In genomic region chr2:136051001-136051724, GRCh38 we compare ENCODE assay signal across 12 cellular contexts.
DNase-seq lines count a peak whose midpoint lies in the region; ATAC-seq and TF ChIP-seq lines count a peak whose summit lies in the region.
"Had no signal": no experiment of that assay in that cellular context is flagged by ENCODE, and none has a peak within 500 bp of the region (broad histone marks: within the 10 kb centered on the region; RNA-seq: fewer than 3 reads in every experiment).

No MANE protein-coding gene starts in this region.

- H3K27ac Mint-ChIP-seq in naive thymus-derived CD4-positive, alpha-beta T cell = peak overlapping the region; percentile 62 to 96 (median 86)

- TF ChIP-seq CTCF in colonic mucosa (IDR thresholded peaks at IDR 0.05) (no peak), lower leg skin (IDR thresholded peaks at IDR 0.05) (no peak)

- no peaks in the 10 kb centered on the region for H3K9me3 ChIP-seq in naive thymus-derived CD4-positive, alpha-beta T cell (ENCODE audit: control insufficient read depth in 2 of 3, low read length in 3 of 3)
- no peaks in the 10 kb centered on the region for H3K9me3 ChIP-seq in colonic mucosa

- peak overlapping the region; percentile 12 for H3K4me3 ChIP-seq in naive thymus-derived CD4-positive, alpha-beta T cell (ENCODE audit: low read length)
- H3K4me3 ChIP-seq in colonic mucosa (no peak overlapping the region), lower leg skin (ENCODE audit: low read depth, poor library complexity, severe bottlenecking) (no peak overlapping the region)

- no peak for TF ChIP-seq POLR2A in lower leg skin (IDR thresholded peaks at IDR 0.05)

- H3K9ac ChIP-seq in colonic mucosa (ENCODE audit: low read depth in 2 of 2, low read length in 2 of 2) = no peak overlapping the region

- peaks cover 55 to 93% (median 89%) of the 10 kb centered on the region in 7 donors for H3K4me1 Mint-ChIP-seq in naive thymus-derived CD4-positive, alpha-beta T cell

- DNase-seq in NK-92 treated with Interleukin-12 subunit alpha and Interleukin-12 subunit beta, amount 100 ng/mL, for 24 hours (lab: John Stamatoyannopoulos, UW) = peak; percentile 15
- DNase-seq in NK-92 (lab: John Stamatoyannopoulos, UW; ENCODE audit: unreplicated experiment) = no peak
- peak in 3 of 9 donors; percentile 10 to 33 (median 11) for DNase-seq in naive thymus-derived CD4-positive, alpha-beta T cell
- DNase-seq in colonic mucosa = no peak
- no peak for DNase-seq in NCI-H2196 treated with DMSO at 0.1 percent for 48 hours (lab: John Stamatoyannopoulos, UW; ENCODE audit: unreplicated experiment)
- DNase-seq in lower leg skin (ENCODE audit: low spot score in 2 of 2) = no peak
- DNase-seq: activated CD4-positive, alpha-beta T cell treated with anti-CD3 and anti-CD28 coated beads, Interleukin-2, amount 50 U/mL, for 4 hours; HCEC 1CT; RPMI8226 had no signal

- CTCF ChIA-PET in naive thymus-derived CD4-positive, alpha-beta T cell (lab: Charles Lee) = interaction anchor here (0.6 kb wide), 1 partner anchor 333 kb away, joined by 3 read pairs; no protein-coding TSS in a partner anchor

- peaks cover 0 to 20% (median 0%) of the 10 kb centered on the region in 5 donors for H3K36me3 Mint-ChIP-seq in naive thymus-derived CD4-positive, alpha-beta T cell

- no peaks in the 10 kb centered on the region for H3K27me3 Mint-ChIP-seq in naive thymus-derived CD4-positive, alpha-beta T cell

- H3K27me3 ChIP-seq in naive thymus-derived CD4-positive, alpha-beta T cell (ENCODE audit: control insufficient read depth in 2 of 2, insufficient read depth in 2 of 2, low read length in 2 of 2) = no peaks in the 10 kb centered on the region
- no peaks in the 10 kb centered on the region for H3K27me3 ChIP-seq in colonic mucosa

- peaks cover 0 to 9% (median 0%) of the 10 kb centered on the region in 11 donors for H3K9me3 Mint-ChIP-seq in naive thymus-derived CD4-positive, alpha-beta T cell

- ATAC-seq in HG02610 (IDR thresholded peaks at IDR 0.05; ENCODE audit: unreplicated experiment) (peak; percentile 33), HG03565 (IDR thresholded peaks at IDR 0.05; ENCODE audit: unreplicated experiment) (peak; percentile 27)
- peak; percentile 42 for ATAC-seq in naive thymus-derived CD4-positive, alpha-beta T cell

- peaks cover 71 to 81% of the 10 kb centered on the region in 2 donors for H3K4me1 ChIP-seq in naive thymus-derived CD4-positive, alpha-beta T cell (ENCODE audit: control insufficient read depth in 2 of 2, insufficient read depth in 2 of 2, low read length in 2 of 2)
- no peaks in the 10 kb centered on the region for H3K4me1 ChIP-seq in colonic mucosa

- H3K4me3 Mint-ChIP-seq in naive thymus-derived CD4-positive, alpha-beta T cell = peak overlapping the region; percentile 56 to 85 (median 70)

- peak overlapping the region; percentile 15 for H3K27ac ChIP-seq in naive thymus-derived CD4-positive, alpha-beta T cell (ENCODE audit: low read depth, low read length)
- no peak overlapping the region for H3K27ac ChIP-seq in colonic mucosa
- H3K27ac ChIP-seq: 22Rv1 had no signal

- WGBS in lower leg skin, 2 donors = 88 to 89% methylated on average over 2 of the region's 2 CpGs

- H3K36me3 ChIP-seq in naive thymus-derived CD4-positive, alpha-beta T cell (ENCODE audit: control insufficient read depth in 2 of 3, insufficient read depth in 3 of 3, low read length in 3 of 3) = no peaks in the 10 kb centered on the region
- no peaks in the 10 kb centered on the region for H3K36me3 ChIP-seq in colonic mucosa

- intact Hi-C loops in naive thymus-derived CD4-positive, alpha-beta T cell (cut with micrococcal nuclease) = loop anchor here (1.0 to 10.0 kb wide), 9 partner anchors 42 to 1136 kb away; partner anchors contain the start of genes CCNT2 (in 2 of the 2) and DARS1 (in 2 of the 2)
- intact Hi-C loops in colonic mucosa (cut with DNase I) (no loop called here), lower leg skin (cut with DNase I; ENCODE audit: low total_unique reads) (no loop called here)

- POLR2A ChIA-PET in naive thymus-derived CD4-positive, alpha-beta T cell (lab: Charles Lee) = interaction anchor here (1.1 to 1.2 kb wide), 2 partner anchors 65 to 187 kb away, joined by 3 read pairs; partner anchors contain the start of gene DARS1

Comparison
In these comparisons a context has a peak if more than half of its experiments do, and no peak if none do; other contexts are left out.
1. intact Hi-C loops: an anchor here in naive thymus-derived CD4-positive, alpha-beta T cell (1.0 to 10.0 kb wide); none called in colonic mucosa and lower leg skin.